Comparison of ENCODE assay signal across 1 cellular context in genomic region chr3:15280853-15281532, GRCh38.
TF ChIP-seq lines count a peak whose summit lies in the region.

No MANE protein-coding gene starts in this region.

TF ChIP-seq in HepG2, 621 proteins besides CTCF, POLR2A, EP300 and RAD21 (continued from another document):
- TF ChIP-seq ATF5 (CRISPR knock-in tag; IDR thresholded peaks at IDR 0.05; ENCODE audit: low read depth): no peak
- no peak for TF ChIP-seq TEF (CRISPR knock-in tag; IDR thresholded peaks at IDR 0.05)
- TF ChIP-seq ZNF382 (CRISPR knock-in tag; IDR thresholded peaks at IDR 0.05; ENCODE audit: borderline replicate concordance): no peak
- no peak for TF ChIP-seq THAP9 (CRISPR knock-in tag; IDR thresholded peaks at IDR 0.05; ENCODE audit: borderline replicate concordance)
TF ChIP-seq in HepG2: peak in this region for 0.
